ENCODE assay signal across 9 cellular contexts in the genomic region with DNA sequence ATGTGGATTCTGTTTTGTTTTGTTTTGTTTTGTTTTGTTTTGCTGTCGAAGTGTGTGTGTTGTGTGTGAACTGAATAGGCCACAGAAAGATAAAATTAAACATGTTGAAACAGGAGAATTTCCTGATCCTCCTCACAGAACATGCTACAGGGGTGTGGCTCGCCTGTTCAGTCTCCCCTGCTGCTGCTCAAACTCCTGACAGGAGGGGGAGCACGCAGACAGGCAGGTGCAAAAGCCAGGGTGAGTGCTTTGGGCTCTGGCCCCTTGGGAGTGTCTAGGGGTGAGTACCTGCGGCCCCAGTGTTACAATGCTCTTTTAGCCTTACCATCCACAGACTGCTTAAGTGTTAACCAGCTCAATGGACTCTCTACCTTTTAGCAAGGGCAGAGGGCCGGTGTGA.
DNase-seq lines count a peak whose midpoint lies in the region; ATAC-seq and TF ChIP-seq lines count a peak whose summit lies in the region.
"Had no signal": no experiment of that assay in that cellular context is flagged by ENCODE, and none has a peak within 500 bp of the region (broad histone marks: within the 10 kb centered on the region; RNA-seq: fewer than 3 reads in every experiment).

No MANE protein-coding gene starts in this region.

- 57 to 59% methylated on average over 5 of the region's 5 CpGs for WGBS in tibial nerve, 2 donors

- H3K27me3 Mint-ChIP-seq in activated naive CD8-positive, alpha-beta T cell treated with anti-CD3 and anti-CD28 coated beads for 36 hours = no peaks in the 10 kb centered on the region
- H3K27me3 Mint-ChIP-seq: CD4-positive, alpha-beta memory T cell had no signal

- no peak overlapping the region for H3K27ac Mint-ChIP-seq in activated naive CD8-positive, alpha-beta T cell treated with anti-CD3 and anti-CD28 coated beads for 36 hours
- H3K27ac Mint-ChIP-seq: CD4-positive, alpha-beta memory T cell had no signal

- no peak for TF ChIP-seq POLR2A in tibial nerve (IDR thresholded peaks at IDR 0.05)

- H3K9me3 Mint-ChIP-seq in activated naive CD8-positive, alpha-beta T cell treated with anti-CD3 and anti-CD28 coated beads for 36 hours = peaks cover 4% of the 10 kb centered on the region

- H3K4me3 ChIP-seq in epithelial cell of esophagus (ENCODE audit: low read length) (no peak overlapping the region), tibial nerve (no peak overlapping the region)

- H3K4me1 ChIP-seq in tibial nerve = no peaks in the 10 kb centered on the region

- no peak overlapping the region for H3K27ac ChIP-seq in tibial nerve

- H3K4me3 Mint-ChIP-seq in activated naive CD8-positive, alpha-beta T cell treated with anti-CD3 and anti-CD28 coated beads for 36 hours = no peak overlapping the region
- H3K4me3 Mint-ChIP-seq: CD4-positive, alpha-beta memory T cell had no signal

- no peaks in the 10 kb centered on the region for H3K4me1 Mint-ChIP-seq in activated naive CD8-positive, alpha-beta T cell treated with anti-CD3 and anti-CD28 coated beads for 36 hours
- H3K4me1 Mint-ChIP-seq: CD4-positive, alpha-beta memory T cell had no signal

- TF ChIP-seq EP300 in tibial nerve (IDR thresholded peaks at IDR 0.05) = no peak

- no peaks in the 10 kb centered on the region for H3K36me3 Mint-ChIP-seq in activated naive CD8-positive, alpha-beta T cell treated with anti-CD3 and anti-CD28 coated beads for 36 hours
- H3K36me3 Mint-ChIP-seq: CD4-positive, alpha-beta memory T cell had no signal

- TF ChIP-seq CTCF in GM12872 (IDR thresholded peaks at IDR 0.05; ENCODE audit: insufficient read depth, low read depth, low read length) (peak; percentile 28; the same call in 2 of the 3 replicates), epithelial cell of esophagus (IDR thresholded peaks at IDR 0.05; ENCODE audit: insufficient read depth, low read depth, low read length, missing control alignments) (peak; percentile 49), tibial nerve (IDR thresholded peaks at IDR 0.05) (no peak)

- ATAC-seq in GM21390 (IDR thresholded peaks at IDR 0.05; ENCODE audit: unreplicated experiment) (peak; percentile 62), HG03457 (IDR thresholded peaks at IDR 0.05; ENCODE audit: unreplicated experiment) (peak; percentile 83)

- peak; percentile 46 for DNase-seq in epithelial cell of esophagus (ENCODE audit: low read depth)
- no peak for DNase-seq in T-helper 9 cell
- DNase-seq in tibial nerve (ENCODE audit: low spot score in 2 of 2) = no peak
- no peak for DNase-seq in activated naive CD8-positive, alpha-beta T cell treated with anti-CD3 and anti-CD28 coated beads for 36 hours
- DNase-seq in putamen (ENCODE audit: low spot score) = no peak
- DNase-seq: CD4-positive, alpha-beta memory T cell had no signal

- no peaks in the 10 kb centered on the region for H3K9me3 ChIP-seq in tibial nerve

- H3K36me3 ChIP-seq in tibial nerve = no peaks in the 10 kb centered on the region

- H3K27me3 ChIP-seq in tibial nerve = no peaks in the 10 kb centered on the region

Comparison
In these comparisons a context has a peak if more than half of its experiments do, and no peak if none do; other contexts are left out.
1. CTCF ChIP-seq: peak in GM12872 (single experiment) and epithelial cell of esophagus (single experiment); none in tibial nerve (0 of 5).